Comparison of ENCODE assay signal across 21 cellular contexts in the genomic region with DNA sequence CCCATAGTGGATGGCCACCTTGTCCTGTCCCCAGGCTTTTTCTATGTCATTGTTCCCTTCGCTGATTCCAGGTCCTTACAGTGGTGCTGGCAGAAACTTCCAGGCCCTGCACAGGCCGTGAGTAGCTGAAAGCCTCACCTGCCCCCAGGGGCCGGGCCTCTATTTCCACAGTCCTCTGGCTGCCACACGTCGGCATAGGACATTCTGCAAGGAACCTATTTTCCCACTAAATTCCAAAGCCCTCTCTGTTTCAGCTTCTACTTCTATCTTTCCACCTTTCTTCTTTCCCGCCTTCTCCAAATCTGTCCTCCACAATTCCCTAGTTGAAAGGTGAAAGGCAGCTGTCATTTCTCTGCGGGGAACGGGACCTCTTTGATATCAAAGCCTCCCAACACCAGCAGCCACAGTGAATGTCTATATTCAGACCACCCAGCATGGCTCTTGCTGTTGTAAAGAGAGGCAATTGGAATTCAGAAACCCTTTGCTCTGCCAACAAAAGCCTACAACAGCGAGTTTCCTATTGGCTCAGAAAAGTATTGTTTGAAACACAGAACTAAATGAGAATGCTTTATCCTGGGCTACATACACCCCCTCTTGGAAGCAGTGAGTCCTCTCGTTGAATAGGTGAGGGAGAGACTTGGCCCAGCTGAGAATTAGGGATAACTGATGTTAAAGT.
"Had no signal": no experiment of that assay in that cellular context is flagged by ENCODE, and none has a peak within 500 bp of the region (broad histone marks: within the 10 kb centered on the region; RNA-seq: fewer than 3 reads in every experiment).

No MANE protein-coding gene starts in this region.

- H3K36me3 Mint-ChIP-seq: activated naive CD4-positive, alpha-beta T cell treated with anti-CD3 and anti-CD28 coated beads, Interleukin-2, amount 10 ng/mL, durations not matched to agents 7 days and 5 days; natural killer cell had no signal

- H3K4me3 Mint-ChIP-seq: activated naive CD4-positive, alpha-beta T cell treated with anti-CD3 and anti-CD28 coated beads, Interleukin-2, amount 10 ng/mL, durations not matched to agents 7 days and 5 days; natural killer cell; stimulated activated naive CD8-positive, alpha-beta T cell treated with anti-CD3 and anti-CD28 coated beads, Interleukin-15, amount 100 ng/mL, for 72 hours had no signal

- H3K36me3 ChIP-seq: cardiac muscle cell, heart right ventricle, neutrophil, pancreas, right lobe of liver, tibial nerve, WERI-Rb-1 had no signal

- H3K9me3 Mint-ChIP-seq: natural killer cell; stimulated activated naive CD8-positive, alpha-beta T cell treated with anti-CD3 and anti-CD28 coated beads, Interleukin-15, amount 100 ng/mL, for 72 hours had no signal

- H3K4me1 ChIP-seq: body of pancreas, heart right ventricle, pancreas, psoas muscle, right lobe of liver, tibial nerve had no signal

- H3K4me1 Mint-ChIP-seq: activated naive CD4-positive, alpha-beta T cell treated with anti-CD3 and anti-CD28 coated beads, Interleukin-2, amount 10 ng/mL, durations not matched to agents 7 days and 5 days; natural killer cell; stimulated activated naive CD8-positive, alpha-beta T cell treated with anti-CD3 and anti-CD28 coated beads, Interleukin-15, amount 100 ng/mL, for 72 hours had no signal

- DNase-seq: activated CD8-positive, alpha-beta memory T cell treated with anti-CD3 and anti-CD28 coated beads for 24 hours; activated CD8-positive, alpha-beta memory T cell treated with anti-CD3 and anti-CD28 coated beads, Interleukin-2, amount 50 U/mL, for 48 hours; activated naive CD4-positive, alpha-beta T cell treated with anti-CD3 and anti-CD28 coated beads, Interleukin-2, amount 10 ng/mL, durations not matched to agents 7 days and 5 days; activated T-cell treated with anti-CD3 and anti-CD28 coated beads, Interleukin-2, amount 50 U/mL, for 48 hours; body of pancreas; foreskin fibroblast; heart right ventricle; left ventricle myocardium superior; mammary epithelial cell; midbrain; natural killer cell; pancreas; psoas muscle; right lobe of liver; stimulated activated CD4-positive, alpha-beta T cell treated with anti-CD3 and anti-CD28 coated beads, Interleukin-1b, Interleukin-23, amount 100 ng/mL, for 48 hours; stimulated activated naive CD8-positive, alpha-beta T cell treated with anti-CD3 and anti-CD28 coated beads, Interleukin-15, amount 100 ng/mL, for 72 hours; WERI-Rb-1 had no signal

- H3K9me3 ChIP-seq: body of pancreas, neutrophil, pancreas, psoas muscle, right lobe of liver, tibial nerve had no signal

- H3K27me3 Mint-ChIP-seq: activated naive CD4-positive, alpha-beta T cell treated with anti-CD3 and anti-CD28 coated beads, Interleukin-2, amount 10 ng/mL, durations not matched to agents 7 days and 5 days; stimulated activated naive CD8-positive, alpha-beta T cell treated with anti-CD3 and anti-CD28 coated beads, Interleukin-15, amount 100 ng/mL, for 72 hours had no signal

- ATAC-seq: body of pancreas; heart right ventricle; left ventricle myocardium superior; pancreas; psoas muscle; right lobe of liver; stimulated activated naive CD8-positive, alpha-beta T cell treated with anti-CD3 and anti-CD28 coated beads, Interleukin-15, amount 100 ng/mL, for 72 hours had no signal

- H3K27me3 ChIP-seq: body of pancreas, cardiac muscle cell, neutrophil, pancreas, right lobe of liver, tibial nerve had no signal

- H3K4me3 ChIP-seq: body of pancreas, cardiac muscle cell, heart right ventricle, pancreas, psoas muscle, right lobe of liver, skin epidermis, tibial nerve had no signal

- H3K27ac Mint-ChIP-seq: activated naive CD4-positive, alpha-beta T cell treated with anti-CD3 and anti-CD28 coated beads, Interleukin-2, amount 10 ng/mL, durations not matched to agents 7 days and 5 days; natural killer cell; stimulated activated naive CD8-positive, alpha-beta T cell treated with anti-CD3 and anti-CD28 coated beads, Interleukin-15, amount 100 ng/mL, for 72 hours had no signal

- H3K27ac ChIP-seq: body of pancreas, cardiac muscle cell, heart right ventricle, neutrophil, pancreas, psoas muscle, right lobe of liver, skin epidermis, tibial nerve, WERI-Rb-1 had no signal
